Comparison of ENCODE assay signal across 2 cellular contexts in genomic region chr20:49809803-49810359, GRCh38.
TF ChIP-seq lines count a peak whose summit lies in the region.

No MANE protein-coding gene starts in this region.

TF ChIP-seq in H1, 55 proteins besides CTCF, POLR2A, EP300 and RAD21 (continued from another document):
- no peak for TF ChIP-seq EGR1 (IDR thresholded peaks at IDR 0.05; ENCODE audit: borderline replicate concordance, low read depth, low read length)
- TF ChIP-seq SIX5 (IDR thresholded peaks at IDR 0.05; ENCODE audit: low read depth, low read length): no peak
- no peak for TF ChIP-seq RBBP5 (IDR thresholded peaks at IDR 0.05; ENCODE audit: borderline replicate concordance, low read depth, low read length)
- no peak for TF ChIP-seq SUZ12 (IDR thresholded peaks at IDR 0.05; ENCODE audit: low read length)
- no peak for TF ChIP-seq TEAD4 (IDR thresholded peaks at IDR 0.05; ENCODE audit: low read depth, low read length)
- no peak for TF ChIP-seq CREB1 (IDR thresholded peaks at IDR 0.05)
- TF ChIP-seq NRF1 (IDR thresholded peaks at IDR 0.05; ENCODE audit: low read depth, low read length): no peak
- no peak for TF ChIP-seq GTF2F1 (IDR thresholded peaks at IDR 0.05; ENCODE audit: borderline replicate concordance, low read depth, low read length)
- no peak for TF ChIP-seq GABPA (IDR thresholded peaks at IDR 0.05; ENCODE audit: borderline replicate concordance, insufficient read depth, low read length)
- no peak for TF ChIP-seq HDAC6 (IDR thresholded peaks at IDR 0.05; ENCODE audit: low read depth, low read length)
- no peak for TF ChIP-seq E2F6 (IDR thresholded peaks at IDR 0.05)
- TF ChIP-seq BCL11A (IDR thresholded peaks at IDR 0.05; ENCODE audit: low read depth in 2 of 2, low read length in 2 of 2): no peak
- no peak for TF ChIP-seq KDM4A (IDR thresholded peaks at IDR 0.05; ENCODE audit: low read depth, low read length, severe bottlenecking)
TF ChIP-seq in H1: peak in this region for 0.

TF ChIP-seq in WTC11, 78 proteins besides CTCF, POLR2A, EP300 and RAD21 (continued from another document):
- no peak for TF ChIP-seq FOXP1 (CRISPR knock-in tag; IDR thresholded peaks at IDR 0.05; ENCODE audit: borderline replicate concordance)
- no peak for TF ChIP-seq PREB (CRISPR knock-in tag; IDR thresholded peaks at IDR 0.05; ENCODE audit: borderline replicate concordance)
- no peak for TF ChIP-seq GRHL2 (CRISPR knock-in tag; IDR thresholded peaks at IDR 0.05; ENCODE audit: insufficient replicate concordance, severe bottlenecking)
- TF ChIP-seq NFATC4 (CRISPR knock-in tag; IDR thresholded peaks at IDR 0.05): no peak
- TF ChIP-seq ZNF671 (CRISPR knock-in tag; IDR thresholded peaks at IDR 0.05): no peak
- no peak for TF ChIP-seq FOXJ3 (CRISPR knock-in tag; IDR thresholded peaks at IDR 0.05; ENCODE audit: borderline replicate concordance)
- no peak for TF ChIP-seq ZBTB43 (CRISPR knock-in tag; IDR thresholded peaks at IDR 0.05)
- no peak for TF ChIP-seq ARID4B (CRISPR knock-in tag; IDR thresholded peaks at IDR 0.05; ENCODE audit: borderline replicate concordance)
- no peak for TF ChIP-seq ZNF219 (CRISPR knock-in tag; IDR thresholded peaks at IDR 0.05; ENCODE audit: borderline replicate concordance)
- no peak for TF ChIP-seq IRF1 (CRISPR knock-in tag; IDR thresholded peaks at IDR 0.05)
- no peak for TF ChIP-seq ZNF281 (CRISPR knock-in tag; IDR thresholded peaks at IDR 0.05)
- no peak for TF ChIP-seq NR3C1 (CRISPR knock-in tag; conservative IDR thresholded peaks at IDR 0.05; ENCODE audit: low read depth)
- no peak for TF ChIP-seq CREB1 (CRISPR knock-in tag; IDR thresholded peaks at IDR 0.05)
- TF ChIP-seq EMX1 (CRISPR knock-in tag; IDR thresholded peaks at IDR 0.05): no peak
- no peak for TF ChIP-seq ELF4 (CRISPR knock-in tag; IDR thresholded peaks at IDR 0.05; ENCODE audit: low read depth)
- TF ChIP-seq FOXP4 (CRISPR knock-in tag; IDR thresholded peaks at IDR 0.05): no peak
- no peak for TF ChIP-seq SOX15 (CRISPR knock-in tag; IDR thresholded peaks at IDR 0.05)
TF ChIP-seq in WTC11: peak in this region for 0.
